In the genomic region with DNA sequence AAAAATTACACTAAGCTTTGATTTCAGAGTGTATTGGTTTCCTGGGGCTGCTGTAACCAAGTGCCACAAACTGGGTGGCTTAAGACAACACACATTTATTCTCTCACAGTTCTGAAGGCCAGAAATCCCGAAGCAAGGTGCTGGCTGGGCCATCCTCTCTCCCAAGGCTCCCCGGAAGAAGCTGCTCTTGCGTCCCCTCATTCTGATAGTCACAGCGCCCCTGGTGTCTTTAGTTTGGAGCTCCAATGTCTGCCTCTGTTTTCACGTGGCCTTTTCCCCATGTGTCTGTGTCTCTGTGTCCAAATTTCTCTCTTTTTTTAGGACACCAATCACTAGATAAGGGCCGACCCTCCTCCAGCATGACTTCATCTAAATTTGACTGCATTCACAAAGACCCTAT, we compare ENCODE assay signal across 1 cellular context.
TF ChIP-seq lines count a peak whose summit lies in the region.

No MANE protein-coding gene starts in this region.

TF ChIP-seq in HepG2, 621 proteins besides CTCF, POLR2A, EP300 and RAD21:
- TF ChIP-seq, protein P1, sequence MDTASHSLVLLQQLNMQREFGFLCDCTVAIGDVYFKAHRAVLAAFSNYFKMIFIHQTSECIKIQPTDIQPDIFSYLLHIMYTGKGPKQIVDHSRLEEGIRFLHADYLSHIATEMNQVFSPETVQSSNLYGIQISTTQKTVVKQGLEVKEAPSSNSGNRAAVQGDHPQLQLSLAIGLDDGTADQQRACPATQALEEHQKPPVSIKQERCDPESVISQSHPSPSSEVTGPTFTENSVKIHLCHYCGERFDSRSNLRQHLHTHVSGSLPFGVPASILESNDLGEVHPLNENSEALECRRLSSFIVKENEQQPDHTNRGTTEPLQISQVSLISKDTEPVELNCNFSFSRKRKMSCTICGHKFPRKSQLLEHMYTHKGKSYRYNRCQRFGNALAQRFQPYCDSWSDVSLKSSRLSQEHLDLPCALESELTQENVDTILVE (CRISPR knock-in tag; IDR thresholded peaks at IDR 0.05), result no peak
- TF ChIP-seq GABPB1 (CRISPR knock-in tag; IDR thresholded peaks at IDR 0.05), result peak; percentile 37; the same call in 1 of the 2 replicates
- TF ChIP-seq ZNF136 (CRISPR knock-in tag; IDR thresholded peaks at IDR 0.05; ENCODE audit: low read depth), result no peak
- TF ChIP-seq FOXO1 (CRISPR knock-in tag; IDR thresholded peaks at IDR 0.05), result no peak
- TF ChIP-seq, protein P2, sequence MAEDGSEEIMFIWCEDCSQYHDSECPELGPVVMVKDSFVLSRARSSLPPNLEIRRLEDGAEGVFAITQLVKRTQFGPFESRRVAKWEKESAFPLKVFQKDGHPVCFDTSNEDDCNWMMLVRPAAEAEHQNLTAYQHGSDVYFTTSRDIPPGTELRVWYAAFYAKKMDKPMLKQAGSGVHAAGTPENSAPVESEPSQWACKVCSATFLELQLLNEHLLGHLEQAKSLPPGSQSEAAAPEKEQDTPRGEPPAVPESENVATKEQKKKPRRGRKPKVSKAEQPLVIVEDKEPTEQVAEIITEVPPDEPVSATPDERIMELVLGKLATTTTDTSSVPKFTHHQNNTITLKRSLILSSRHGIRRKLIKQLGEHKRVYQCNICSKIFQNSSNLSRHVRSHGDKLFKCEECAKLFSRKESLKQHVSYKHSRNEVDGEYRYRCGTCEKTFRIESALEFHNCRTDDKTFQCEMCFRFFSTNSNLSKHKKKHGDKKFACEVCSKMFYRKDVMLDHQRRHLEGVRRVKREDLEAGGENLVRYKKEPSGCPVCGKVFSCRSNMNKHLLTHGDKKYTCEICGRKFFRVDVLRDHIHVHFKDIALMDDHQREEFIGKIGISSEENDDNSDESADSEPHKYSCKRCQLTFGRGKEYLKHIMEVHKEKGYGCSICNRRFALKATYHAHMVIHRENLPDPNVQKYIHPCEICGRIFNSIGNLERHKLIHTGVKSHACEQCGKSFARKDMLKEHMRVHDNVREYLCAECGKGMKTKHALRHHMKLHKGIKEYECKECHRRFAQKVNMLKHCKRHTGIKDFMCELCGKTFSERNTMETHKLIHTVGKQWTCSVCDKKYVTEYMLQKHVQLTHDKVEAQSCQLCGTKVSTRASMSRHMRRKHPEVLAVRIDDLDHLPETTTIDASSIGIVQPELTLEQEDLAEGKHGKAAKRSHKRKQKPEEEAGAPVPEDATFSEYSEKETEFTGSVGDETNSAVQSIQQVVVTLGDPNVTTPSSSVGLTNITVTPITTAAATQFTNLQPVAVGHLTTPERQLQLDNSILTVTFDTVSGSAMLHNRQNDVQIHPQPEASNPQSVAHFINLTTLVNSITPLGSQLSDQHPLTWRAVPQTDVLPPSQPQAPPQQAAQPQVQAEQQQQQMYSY (CRISPR knock-in tag; IDR thresholded peaks at IDR 0.05), result no peak
- TF ChIP-seq MEF2D (CRISPR knock-in tag; IDR thresholded peaks at IDR 0.05), result no peak
- TF ChIP-seq AKAP8 (CRISPR knock-in tag; IDR thresholded peaks at IDR 0.05), result no peak
- no peak for TF ChIP-seq ATAD3A (CRISPR knock-in tag; IDR thresholded peaks at IDR 0.05)
- no peak for TF ChIP-seq ZNF850 (CRISPR knock-in tag; conservative IDR thresholded peaks at IDR 0.05)
- TF ChIP-seq RBM22 (optimal IDR thresholded peaks at IDR 0.05; ENCODE audit: low read length), result no peak
- no peak for TF ChIP-seq ZNF746 (CRISPR knock-in tag; IDR thresholded peaks at IDR 0.05)
- TF ChIP-seq ZFP90 (CRISPR knock-in tag; IDR thresholded peaks at IDR 0.05; ENCODE audit: borderline replicate concordance), result no peak
- TF ChIP-seq ARNT (IDR thresholded peaks at IDR 0.05), result no peak
- TF ChIP-seq ZNF451 (CRISPR knock-in tag; IDR thresholded peaks at IDR 0.05), result no peak
- TF ChIP-seq, protein P3, sequence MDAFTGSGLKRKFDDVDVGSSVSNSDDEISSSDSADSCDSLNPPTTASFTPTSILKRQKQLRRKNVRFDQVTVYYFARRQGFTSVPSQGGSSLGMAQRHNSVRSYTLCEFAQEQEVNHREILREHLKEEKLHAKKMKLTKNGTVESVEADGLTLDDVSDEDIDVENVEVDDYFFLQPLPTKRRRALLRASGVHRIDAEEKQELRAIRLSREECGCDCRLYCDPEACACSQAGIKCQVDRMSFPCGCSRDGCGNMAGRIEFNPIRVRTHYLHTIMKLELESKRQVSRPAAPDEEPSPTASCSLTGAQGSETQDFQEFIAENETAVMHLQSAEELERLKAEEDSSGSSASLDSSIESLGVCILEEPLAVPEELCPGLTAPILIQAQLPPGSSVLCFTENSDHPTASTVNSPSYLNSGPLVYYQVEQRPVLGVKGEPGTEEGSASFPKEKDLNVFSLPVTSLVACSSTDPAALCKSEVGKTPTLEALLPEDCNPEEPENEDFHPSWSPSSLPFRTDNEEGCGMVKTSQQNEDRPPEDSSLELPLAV (CRISPR knock-in tag; conservative IDR thresholded peaks at IDR 0.05; ENCODE audit: low read depth), result no peak
- no peak for TF ChIP-seq FOSL2 (CRISPR knock-in tag; IDR thresholded peaks at IDR 0.05)
- TF ChIP-seq, protein P4, sequence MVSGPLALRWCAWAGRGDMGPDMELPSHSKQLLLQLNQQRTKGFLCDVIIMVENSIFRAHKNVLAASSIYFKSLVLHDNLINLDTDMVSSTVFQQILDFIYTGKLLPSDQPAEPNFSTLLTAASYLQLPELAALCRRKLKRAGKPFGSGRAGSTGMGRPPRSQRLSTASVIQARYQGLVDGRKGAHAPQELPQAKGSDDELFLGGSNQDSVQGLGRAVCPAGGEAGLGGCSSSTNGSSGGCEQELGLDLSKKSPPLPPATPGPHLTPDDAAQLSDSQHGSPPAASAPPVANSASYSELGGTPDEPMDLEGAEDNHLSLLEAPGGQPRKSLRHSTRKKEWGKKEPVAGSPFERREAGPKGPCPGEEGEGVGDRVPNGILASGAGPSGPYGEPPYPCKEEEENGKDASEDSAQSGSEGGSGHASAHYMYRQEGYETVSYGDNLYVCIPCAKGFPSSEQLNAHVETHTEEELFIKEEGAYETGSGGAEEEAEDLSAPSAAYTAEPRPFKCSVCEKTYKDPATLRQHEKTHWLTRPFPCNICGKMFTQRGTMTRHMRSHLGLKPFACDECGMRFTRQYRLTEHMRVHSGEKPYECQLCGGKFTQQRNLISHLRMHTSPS (CRISPR knock-in tag; IDR thresholded peaks at IDR 0.05; ENCODE audit: low read depth), result no peak
- TF ChIP-seq KAT7 (CRISPR knock-in tag; IDR thresholded peaks at IDR 0.05; ENCODE audit: borderline replicate concordance), result no peak
- TF ChIP-seq, protein P5, sequence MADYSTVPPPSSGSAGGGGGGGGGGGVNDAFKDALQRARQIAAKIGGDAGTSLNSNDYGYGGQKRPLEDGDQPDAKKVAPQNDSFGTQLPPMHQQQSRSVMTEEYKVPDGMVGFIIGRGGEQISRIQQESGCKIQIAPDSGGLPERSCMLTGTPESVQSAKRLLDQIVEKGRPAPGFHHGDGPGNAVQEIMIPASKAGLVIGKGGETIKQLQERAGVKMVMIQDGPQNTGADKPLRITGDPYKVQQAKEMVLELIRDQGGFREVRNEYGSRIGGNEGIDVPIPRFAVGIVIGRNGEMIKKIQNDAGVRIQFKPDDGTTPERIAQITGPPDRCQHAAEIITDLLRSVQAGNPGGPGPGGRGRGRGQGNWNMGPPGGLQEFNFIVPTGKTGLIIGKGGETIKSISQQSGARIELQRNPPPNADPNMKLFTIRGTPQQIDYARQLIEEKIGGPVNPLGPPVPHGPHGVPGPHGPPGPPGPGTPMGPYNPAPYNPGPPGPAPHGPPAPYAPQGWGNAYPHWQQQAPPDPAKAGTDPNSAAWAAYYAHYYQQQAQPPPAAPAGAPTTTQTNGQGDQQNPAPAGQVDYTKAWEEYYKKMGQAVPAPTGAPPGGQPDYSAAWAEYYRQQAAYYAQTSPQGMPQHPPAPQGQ (CRISPR knock-in tag; IDR thresholded peaks at IDR 0.05; ENCODE audit: borderline replicate concordance), result no peak
- no peak for TF ChIP-seq GABPA (IDR thresholded peaks at IDR 0.05; ENCODE audit: low read depth, low read length)
- peak; percentile 34; the same call in 1 of the 2 replicates for TF ChIP-seq GABPA (CRISPR knock-in tag; IDR thresholded peaks at IDR 0.05; ENCODE audit: low read depth)
- TF ChIP-seq ZNF232 (CRISPR knock-in tag; IDR thresholded peaks at IDR 0.05; ENCODE audit: borderline replicate concordance), result no peak
- no peak for TF ChIP-seq RARG (CRISPR knock-in tag; IDR thresholded peaks at IDR 0.05; ENCODE audit: low read depth)
- TF ChIP-seq, protein P6, sequence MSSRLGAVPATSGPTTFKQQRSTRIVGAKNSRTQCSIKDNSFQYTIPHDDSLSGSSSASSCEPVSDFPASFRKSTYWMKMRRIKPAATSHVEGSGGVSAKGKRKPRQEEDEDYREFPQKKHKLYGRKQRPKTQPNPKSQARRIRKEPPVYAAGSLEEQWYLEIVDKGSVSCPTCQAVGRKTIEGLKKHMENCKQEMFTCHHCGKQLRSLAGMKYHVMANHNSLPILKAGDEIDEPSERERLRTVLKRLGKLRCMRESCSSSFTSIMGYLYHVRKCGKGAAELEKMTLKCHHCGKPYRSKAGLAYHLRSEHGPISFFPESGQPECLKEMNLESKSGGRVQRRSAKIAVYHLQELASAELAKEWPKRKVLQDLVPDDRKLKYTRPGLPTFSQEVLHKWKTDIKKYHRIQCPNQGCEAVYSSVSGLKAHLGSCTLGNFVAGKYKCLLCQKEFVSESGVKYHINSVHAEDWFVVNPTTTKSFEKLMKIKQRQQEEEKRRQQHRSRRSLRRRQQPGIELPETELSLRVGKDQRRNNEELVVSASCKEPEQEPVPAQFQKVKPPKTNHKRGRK (CRISPR knock-in tag; IDR thresholded peaks at IDR 0.05), result no peak
- TF ChIP-seq, protein P7, sequence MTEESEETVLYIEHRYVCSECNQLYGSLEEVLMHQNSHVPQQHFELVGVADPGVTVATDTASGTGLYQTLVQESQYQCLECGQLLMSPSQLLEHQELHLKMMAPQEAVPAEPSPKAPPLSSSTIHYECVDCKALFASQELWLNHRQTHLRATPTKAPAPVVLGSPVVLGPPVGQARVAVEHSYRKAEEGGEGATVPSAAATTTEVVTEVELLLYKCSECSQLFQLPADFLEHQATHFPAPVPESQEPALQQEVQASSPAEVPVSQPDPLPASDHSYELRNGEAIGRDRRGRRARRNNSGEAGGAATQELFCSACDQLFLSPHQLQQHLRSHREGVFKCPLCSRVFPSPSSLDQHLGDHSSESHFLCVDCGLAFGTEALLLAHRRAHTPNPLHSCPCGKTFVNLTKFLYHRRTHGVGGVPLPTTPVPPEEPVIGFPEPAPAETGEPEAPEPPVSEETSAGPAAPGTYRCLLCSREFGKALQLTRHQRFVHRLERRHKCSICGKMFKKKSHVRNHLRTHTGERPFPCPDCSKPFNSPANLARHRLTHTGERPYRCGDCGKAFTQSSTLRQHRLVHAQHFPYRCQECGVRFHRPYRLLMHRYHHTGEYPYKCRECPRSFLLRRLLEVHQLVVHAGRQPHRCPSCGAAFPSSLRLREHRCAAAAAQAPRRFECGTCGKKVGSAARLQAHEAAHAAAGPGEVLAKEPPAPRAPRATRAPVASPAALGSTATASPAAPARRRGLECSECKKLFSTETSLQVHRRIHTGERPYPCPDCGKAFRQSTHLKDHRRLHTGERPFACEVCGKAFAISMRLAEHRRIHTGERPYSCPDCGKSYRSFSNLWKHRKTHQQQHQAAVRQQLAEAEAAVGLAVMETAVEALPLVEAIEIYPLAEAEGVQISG (CRISPR knock-in tag; IDR thresholded peaks at IDR 0.05), result peak; percentile 63
- peak; percentile 10; the same call in 1 of the 2 replicates for TF ChIP-seq STAG1 (CRISPR knock-in tag; IDR thresholded peaks at IDR 0.05)
- TF ChIP-seq SP5 (CRISPR knock-in tag; IDR thresholded peaks at IDR 0.05; ENCODE audit: borderline replicate concordance, low read depth), result no peak
- no peak for TF ChIP-seq NPAS2 (CRISPR knock-in tag; IDR thresholded peaks at IDR 0.05; ENCODE audit: borderline replicate concordance)
- no peak for TF ChIP-seq KDM3A (CRISPR knock-in tag; IDR thresholded peaks at IDR 0.05; ENCODE audit: low read depth)
